ENCODE assay signal across 1 cellular context in genomic region chr2:240623531-240624010, GRCh38.
TF ChIP-seq lines count a peak whose summit lies in the region.

No MANE protein-coding gene starts in this region.

TF ChIP-seq in WTC11, 78 proteins besides CTCF, POLR2A, EP300 and RAD21 (continued from another document):
- TF ChIP-seq E2F5 (CRISPR knock-in tag; IDR thresholded peaks at IDR 0.05) (no peak), ETV6 (CRISPR knock-in tag; IDR thresholded peaks at IDR 0.05) (no peak), JUN (CRISPR knock-in tag; IDR thresholded peaks at IDR 0.05) (no peak), TEAD4 (CRISPR knock-in tag; IDR thresholded peaks at IDR 0.05) (no peak), TP53 (CRISPR knock-in tag; IDR thresholded peaks at IDR 0.05) (no peak), IRF2 (CRISPR knock-in tag; IDR thresholded peaks at IDR 0.05; ENCODE audit: borderline replicate concordance, low read depth) (no peak)
- TF ChIP-seq, protein P1, sequence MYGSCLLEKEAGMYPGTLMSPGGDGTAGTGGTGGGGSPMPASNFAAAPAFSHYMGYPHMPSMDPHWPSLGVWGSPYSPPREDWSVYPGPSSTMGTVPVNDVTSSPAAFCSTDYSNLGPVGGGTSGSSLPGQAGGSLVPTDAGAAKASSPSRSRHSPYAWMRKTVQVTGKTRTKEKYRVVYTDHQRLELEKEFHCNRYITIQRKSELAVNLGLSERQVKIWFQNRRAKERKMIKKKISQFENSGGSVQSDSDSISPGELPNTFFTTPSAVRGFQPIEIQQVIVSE (CRISPR knock-in tag; IDR thresholded peaks at IDR 0.05; ENCODE audit: borderline replicate concordance) = no peak
